In the genomic region with DNA sequence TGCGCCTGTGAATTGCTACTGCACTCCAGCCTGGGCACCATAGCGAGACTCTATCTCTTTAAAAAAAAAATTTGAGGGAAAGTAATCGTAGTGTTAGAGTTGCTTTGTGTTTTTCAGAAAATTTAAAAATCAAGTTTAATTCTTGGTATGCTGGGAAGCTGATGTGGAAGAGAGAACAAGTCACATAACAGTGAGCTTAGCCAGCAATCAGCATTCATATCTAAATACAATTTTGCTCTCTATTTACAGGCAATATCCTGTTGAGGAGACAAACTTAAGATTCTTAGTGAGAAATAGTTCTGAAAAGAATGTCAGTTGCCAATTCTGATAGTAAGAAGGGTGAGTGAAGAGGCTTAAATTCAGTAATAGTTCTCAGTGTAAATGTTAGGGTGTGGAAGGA, we compare ENCODE assay signal across 22 cellular contexts. TPM values are rescaled to one million over a fixed set of nuclear protein-coding genes. Genes with fewer than 3 reads are reported as not detected.
DNase-seq lines count a peak whose midpoint lies in the region; ATAC-seq and TF ChIP-seq lines count a peak whose summit lies in the region.
"Had no signal": no experiment of that assay in that cellular context is flagged by ENCODE, and none has a peak within 500 bp of the region (broad histone marks: within the 10 kb centered on the region; RNA-seq: fewer than 3 reads in every experiment).

No MANE protein-coding gene starts in this region.

- no peak overlapping the region for H3K4me3 Mint-ChIP-seq in activated CD4-positive, alpha-beta T cell treated with anti-CD3 and anti-CD28 coated beads, Interleukin-2, amount 10 ng/mL, durations not matched to agents 7 days and 5 days
- no peak overlapping the region; the same call in 1 of the 2 replicates for H3K4me3 Mint-ChIP-seq in HFFc6
- H3K4me3 Mint-ChIP-seq in activated naive CD8-positive, alpha-beta T cell treated with anti-CD3 and anti-CD28 coated beads, Interleukin-2, amount 50 U/mL, for 24 hours, result no peak overlapping the region
- H3K4me3 Mint-ChIP-seq: stimulated activated effector memory CD8-positive, alpha-beta T cell treated with anti-CD3 and anti-CD28 coated beads, Interleukin-12 subunit alpha, Interleukin-12 subunit beta, amount 100 ng/mL, for 72 hours had no signal

- no peaks in the 10 kb centered on the region for H3K9me3 Mint-ChIP-seq in activated CD4-positive, alpha-beta T cell treated with anti-CD3 and anti-CD28 coated beads, Interleukin-2, amount 10 ng/mL, durations not matched to agents 7 days and 5 days
- no peaks in the 10 kb centered on the region for H3K9me3 Mint-ChIP-seq in HFFc6
- H3K9me3 Mint-ChIP-seq in activated naive CD8-positive, alpha-beta T cell treated with anti-CD3 and anti-CD28 coated beads, Interleukin-2, amount 50 U/mL, for 24 hours, result no peaks in the 10 kb centered on the region
- H3K9me3 Mint-ChIP-seq: CD8-positive, alpha-beta memory T cell; effector memory CD8-positive, alpha-beta T cell; stimulated activated effector memory CD8-positive, alpha-beta T cell treated with anti-CD3 and anti-CD28 coated beads, Interleukin-12 subunit alpha, Interleukin-12 subunit beta, amount 100 ng/mL, for 72 hours had no signal

- POLR2A ChIA-PET in activated CD4-positive, alpha-beta T cell treated with anti-CD3 and anti-CD28 coated beads, Interleukin-2, amount 10 ng/mL, durations not matched to agents 7 days and 5 days (lab: Charles Lee), result no interaction called here

- no peaks in the 10 kb centered on the region for H3K27me3 ChIP-seq in osteoblast (ENCODE audit: insufficient read depth, low read length)
- H3K27me3 ChIP-seq: upper lobe of left lung had no signal

- peaks cover 7% of the 10 kb centered on the region for H3K36me3 ChIP-seq in osteoblast (ENCODE audit: insufficient read depth, low read length)
- H3K36me3 ChIP-seq: upper lobe of left lung had no signal

- no peak for ATAC-seq in activated naive CD8-positive, alpha-beta T cell treated with anti-CD3 and anti-CD28 coated beads, Interleukin-2, amount 50 U/mL, for 24 hours
- no peak for ATAC-seq in HG03039 (IDR thresholded peaks at IDR 0.05; ENCODE audit: unreplicated experiment)
- ATAC-seq: A549; effector memory CD8-positive, alpha-beta T cell; mucosa of descending colon; stimulated activated effector memory CD8-positive, alpha-beta T cell treated with anti-CD3 and anti-CD28 coated beads, Interleukin-12 subunit alpha, Interleukin-12 subunit beta, amount 100 ng/mL, for 72 hours had no signal

- no peaks in the 10 kb centered on the region for H3K27me3 Mint-ChIP-seq in activated CD4-positive, alpha-beta T cell treated with anti-CD3 and anti-CD28 coated beads, Interleukin-2, amount 10 ng/mL, durations not matched to agents 7 days and 5 days
- H3K27me3 Mint-ChIP-seq in HFFc6 (ENCODE audit: insufficient read depth), result peaks cover 2% of the 10 kb centered on the region; the same call in 1 of the 2 replicates
- no peaks in the 10 kb centered on the region for H3K27me3 Mint-ChIP-seq in activated naive CD8-positive, alpha-beta T cell treated with anti-CD3 and anti-CD28 coated beads, Interleukin-2, amount 50 U/mL, for 24 hours
- H3K27me3 Mint-ChIP-seq: activated naive CD8-positive, alpha-beta T cell; CD8-positive, alpha-beta memory T cell; effector memory CD8-positive, alpha-beta T cell had no signal

- no peak overlapping the region for H3K4me2 ChIP-seq in osteoblast (ENCODE audit: insufficient read depth, low read length)
- H3K4me2 ChIP-seq: A549 had no signal

- no peaks in the 10 kb centered on the region for H3K4me1 ChIP-seq in osteoblast (ENCODE audit: insufficient read depth, low read length)
- H3K4me1 ChIP-seq: parathyroid adenoma had no signal

- TF ChIP-seq CTCF in HFFc6 (IDR thresholded peaks at IDR 0.05), result no peak
- TF ChIP-seq CTCF in osteoblast (IDR thresholded peaks at IDR 0.05; ENCODE audit: extremely low read depth, low read depth, low read length), result no peak

- no peak overlapping the region for H3K4me3 ChIP-seq in osteoblast (ENCODE audit: insufficient read depth, low read length)
- H3K4me3 ChIP-seq: A549, mucosa of descending colon, upper lobe of left lung had no signal

- peak overlapping the region; percentile 16 for H3K27ac Mint-ChIP-seq in activated CD4-positive, alpha-beta T cell treated with anti-CD3 and anti-CD28 coated beads, Interleukin-2, amount 10 ng/mL, durations not matched to agents 7 days and 5 days
- H3K27ac Mint-ChIP-seq in HFFc6, result peak overlapping the region; percentile 14
- peak overlapping the region; percentile 44 for H3K27ac Mint-ChIP-seq in activated naive CD8-positive, alpha-beta T cell treated with anti-CD3 and anti-CD28 coated beads, Interleukin-2, amount 50 U/mL, for 24 hours

- H3K36me3 Mint-ChIP-seq in activated CD4-positive, alpha-beta T cell treated with anti-CD3 and anti-CD28 coated beads, Interleukin-2, amount 10 ng/mL, durations not matched to agents 7 days and 5 days (ENCODE audit: low read depth), result peaks cover 27% of the 10 kb centered on the region
- peaks cover 21% of the 10 kb centered on the region for H3K36me3 Mint-ChIP-seq in HFFc6 (ENCODE audit: low read depth)
- H3K36me3 Mint-ChIP-seq in activated naive CD8-positive, alpha-beta T cell treated with anti-CD3 and anti-CD28 coated beads, Interleukin-2, amount 50 U/mL, for 24 hours (ENCODE audit: low read depth), result peaks cover 39% of the 10 kb centered on the region

- H2AFZ ChIP-seq in osteoblast (ENCODE audit: low read length), result no peak overlapping the region
- H2AFZ ChIP-seq: parathyroid adenoma had no signal

- H4K20me1 ChIP-seq in osteoblast (ENCODE audit: insufficient read depth, low read length), result peaks cover 37% of the 10 kb centered on the region

- CTCF ChIA-PET in activated CD4-positive, alpha-beta T cell treated with anti-CD3 and anti-CD28 coated beads, Interleukin-2, amount 10 ng/mL, durations not matched to agents 7 days and 5 days (lab: Charles Lee), result interaction anchor here (0.6 to 3.0 kb wide), 4 partner anchors 11 to 42 kb away, joined by 3 to 13 read pairs (median 4); no protein-coding TSS in a partner anchor

- peak overlapping the region; percentile 13 for H3K27ac ChIP-seq in osteoblast (ENCODE audit: low read depth, low read length)
- H3K27ac ChIP-seq: A549, parathyroid adenoma had no signal

- DNase-seq in activated CD4-positive, alpha-beta T cell treated with anti-CD3 and anti-CD28 coated beads, Interleukin-2, amount 10 ng/mL, durations not matched to agents 7 days and 5 days, result no peak
- no peak for DNase-seq in activated CD4-positive, alpha-beta T cell treated with anti-CD3 and anti-CD28 coated beads for 4 hours
- DNase-seq in HFFc6 (no peak), osteoblast (ENCODE audit: insufficient read length, low spot score, missing footprints) (no peak), GF-D8 (lab: John Stamatoyannopoulos, UW) (no peak), NCI-H2227 (lab: John Stamatoyannopoulos, UW; ENCODE audit: unreplicated experiment) (no peak)
- DNase-seq in activated naive CD8-positive, alpha-beta T cell treated with anti-CD3 and anti-CD28 coated beads, Interleukin-2, amount 50 U/mL, for 24 hours, result no peak
- DNase-seq: activated CD4-positive, CD25-positive, alpha-beta regulatory T cell; CD8-positive, alpha-beta memory T cell; effector memory CD8-positive, alpha-beta T cell; hypothalamus; mucosa of descending colon; NCI-H1048; NCI-H2081 treated with DMSO at 0.1 percent for 48 hours; SW 1271; upper lobe of left lung had no signal

- H3K9me3 ChIP-seq in osteoblast (ENCODE audit: low read depth, low read length), result no peaks in the 10 kb centered on the region
- H3K9me3 ChIP-seq: A549, mucosa of descending colon, upper lobe of left lung had no signal

- peaks cover 98% of the 10 kb centered on the region for H3K79me2 ChIP-seq in osteoblast (ENCODE audit: insufficient read depth, low read length)

- H3K4me1 Mint-ChIP-seq in activated CD4-positive, alpha-beta T cell treated with anti-CD3 and anti-CD28 coated beads, Interleukin-2, amount 10 ng/mL, durations not matched to agents 7 days and 5 days, result peaks cover 64% of the 10 kb centered on the region
- peaks cover 45% of the 10 kb centered on the region for H3K4me1 Mint-ChIP-seq in HFFc6 (ENCODE audit: low read depth)
- H3K4me1 Mint-ChIP-seq in activated naive CD8-positive, alpha-beta T cell treated with anti-CD3 and anti-CD28 coated beads, Interleukin-2, amount 50 U/mL, for 24 hours, result peaks cover 76% of the 10 kb centered on the region

RNA-seq across cellular contexts. Expression of gene NDUFC1, which starts 9.6 kb away (rescaled TPM):
- total RNA-seq in activated CD4-positive, alpha-beta T cell treated with anti-CD3 and anti-CD28 coated beads, Interleukin-2, amount 10 ng/mL, durations not matched to agents 7 days and 5 days, result 10 to 100 TPM; 37.3 to 42.4 TPM
- 10 to 100 TPM; 68.6 to 90.7 (median 74.2) TPM for total RNA-seq in HFFc6 (2021; fragmentation: NEBNext Ultra II Directional; extraction: Animal tissue kit (Norgen Biotek cat#: 25700))
- total RNA-seq in osteoblast, result 24.2 and 25.7 TPM in 2 replicates

RNA-seq across cellular contexts. Expression of gene NAA15, which starts 10.6 kb away (rescaled TPM):
- 10 to 100 TPM; 44.8 to 53.5 TPM for total RNA-seq in activated CD4-positive, alpha-beta T cell treated with anti-CD3 and anti-CD28 coated beads, Interleukin-2, amount 10 ng/mL, durations not matched to agents 7 days and 5 days
- total RNA-seq in HFFc6 (2021; fragmentation: NEBNext Ultra II Directional; extraction: Animal tissue kit (Norgen Biotek cat#: 25700)), result 10 to 100 TPM; 63.0 to 72.0 (median 69.6) TPM
- total RNA-seq in osteoblast, result 29.2 and 33.3 TPM in 2 replicates

RNA-seq across cellular contexts. Expression of gene MGARP, which starts 31.9 kb away (rescaled TPM):
- under 1 TPM; 0.21 to 0.25 TPM for total RNA-seq in activated CD4-positive, alpha-beta T cell treated with anti-CD3 and anti-CD28 coated beads, Interleukin-2, amount 10 ng/mL, durations not matched to agents 7 days and 5 days
- 10 to 100 TPM; 10.4 to 38.5 (median 11.8) TPM for total RNA-seq in HFFc6 (2021; fragmentation: NEBNext Ultra II Directional; extraction: Animal tissue kit (Norgen Biotek cat#: 25700))
- total RNA-seq in osteoblast, result 4.4 and 7.6 TPM in 2 replicates
- total RNA-seq: CD8-positive, alpha-beta memory T cell; Daoy had no signal
